Comparison of ENCODE assay signal across 7 cellular contexts in genomic region chr2:79026061-79026460, GRCh38. TPM values are rescaled to one million over a fixed set of nuclear protein-coding genes. Genes with fewer than 3 reads are reported as not detected.
"Had no signal": no experiment of that assay in that cellular context is flagged by ENCODE, and none has a peak within 500 bp of the region (broad histone marks: within the 10 kb centered on the region; RNA-seq: fewer than 3 reads in every experiment).

No MANE protein-coding gene starts in this region.

- H3K27ac Mint-ChIP-seq: IgD-negative memory B cell had no signal

- H3K27me3 Mint-ChIP-seq: IgD-negative memory B cell had no signal

- H3K36me3 Mint-ChIP-seq: IgD-negative memory B cell had no signal

- DNase-seq: IMR-90, KBM-7 had no signal

- ATAC-seq: K562 had no signal

- H3K4me1 Mint-ChIP-seq: IgD-negative memory B cell had no signal

- H3K27ac ChIP-seq: HL-60 had no signal

- FAIRE-seq: HTR-8/SVneo, K562 had no signal

- H3K4me3 ChIP-seq: K562 had no signal

- H3K4me3 Mint-ChIP-seq: IgD-negative memory B cell had no signal

RNA-seq across cellular contexts. Expression of gene REG3G, which starts 0.6 kb away (rescaled TPM):
- total RNA-seq: HT-29, IMR-90, K562 had no signal
- polyA plus RNA-seq: IgD-negative memory B cell, IMR-90, K562 had no signal
